Comparison of ENCODE assay signal across 1 cellular context in the genomic region with DNA sequence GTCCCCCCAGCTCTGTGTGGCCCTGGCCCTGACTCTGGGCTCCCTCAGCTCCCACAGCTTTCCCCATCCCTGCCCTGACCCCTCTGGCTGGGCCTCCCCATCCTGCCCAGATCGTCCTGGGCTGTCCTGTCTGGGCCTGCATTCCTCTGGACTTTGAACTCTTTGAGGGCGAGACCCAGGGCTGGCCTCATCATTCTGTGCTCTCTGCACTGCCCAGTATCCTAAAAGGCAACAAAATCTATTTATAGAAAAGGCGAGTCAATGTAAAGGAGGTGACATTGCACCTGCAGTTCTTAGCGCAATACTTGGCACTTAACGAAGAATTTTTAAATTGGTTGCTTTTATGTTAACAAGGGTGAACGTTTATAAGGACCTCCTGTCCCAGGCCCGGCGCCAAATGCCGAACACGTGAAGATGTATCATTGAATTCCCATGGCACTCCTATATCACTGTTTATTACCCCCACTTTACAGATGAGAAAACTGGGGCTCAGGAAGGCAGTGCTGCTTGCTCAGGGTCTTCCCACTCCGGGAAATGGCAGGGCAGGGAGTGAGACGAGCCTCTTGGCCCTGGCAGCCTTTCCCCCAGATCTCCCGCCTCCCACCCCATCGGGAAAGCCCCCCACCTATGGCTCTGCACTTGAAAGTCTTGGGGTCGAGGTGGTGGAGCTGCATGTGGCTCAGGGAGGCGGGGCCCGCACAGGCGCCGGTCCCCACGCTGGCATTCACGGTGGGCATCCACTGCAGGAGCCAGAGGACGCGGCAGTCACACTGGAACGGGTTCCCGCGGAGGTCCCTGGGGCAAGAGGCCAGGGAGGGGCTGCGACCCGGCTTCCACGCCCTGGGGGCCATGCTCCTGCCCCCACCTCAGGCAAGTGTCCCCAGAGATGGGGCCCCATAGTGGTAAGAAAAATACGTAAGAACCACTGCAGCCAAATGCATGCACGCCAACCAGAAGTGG.
TF ChIP-seq lines count a peak whose summit lies in the region.

No MANE protein-coding gene starts in this region.

TF ChIP-seq in HepG2, 621 proteins besides CTCF, POLR2A, EP300 and RAD21 (continued from another document and continues in another):
- no peak for TF ChIP-seq DMAP1 (CRISPR knock-in tag; IDR thresholded peaks at IDR 0.05)
- TF ChIP-seq, protein P1, sequence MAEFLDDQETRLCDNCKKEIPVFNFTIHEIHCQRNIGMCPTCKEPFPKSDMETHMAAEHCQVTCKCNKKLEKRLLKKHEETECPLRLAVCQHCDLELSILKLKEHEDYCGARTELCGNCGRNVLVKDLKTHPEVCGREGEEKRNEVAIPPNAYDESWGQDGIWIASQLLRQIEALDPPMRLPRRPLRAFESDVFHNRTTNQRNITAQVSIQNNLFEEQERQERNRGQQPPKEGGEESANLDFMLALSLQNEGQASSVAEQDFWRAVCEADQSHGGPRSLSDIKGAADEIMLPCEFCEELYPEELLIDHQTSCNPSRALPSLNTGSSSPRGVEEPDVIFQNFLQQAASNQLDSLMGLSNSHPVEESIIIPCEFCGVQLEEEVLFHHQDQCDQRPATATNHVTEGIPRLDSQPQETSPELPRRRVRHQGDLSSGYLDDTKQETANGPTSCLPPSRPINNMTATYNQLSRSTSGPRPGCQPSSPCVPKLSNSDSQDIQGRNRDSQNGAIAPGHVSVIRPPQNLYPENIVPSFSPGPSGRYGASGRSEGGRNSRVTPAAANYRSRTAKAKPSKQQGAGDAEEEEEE (CRISPR knock-in tag; IDR thresholded peaks at IDR 0.05; ENCODE audit: borderline replicate concordance): no peak
- no peak for TF ChIP-seq FOXK1 (CRISPR knock-in tag; IDR thresholded peaks at IDR 0.05; ENCODE audit: borderline replicate concordance, low read depth)
- TF ChIP-seq ZZZ3 (CRISPR knock-in tag; IDR thresholded peaks at IDR 0.05; ENCODE audit: borderline replicate concordance): no peak
- TF ChIP-seq PTBP1 (IDR thresholded peaks at IDR 0.05; ENCODE audit: low read depth, low read length, poor library complexity, severe bottlenecking): no peak
- TF ChIP-seq, protein P2, sequence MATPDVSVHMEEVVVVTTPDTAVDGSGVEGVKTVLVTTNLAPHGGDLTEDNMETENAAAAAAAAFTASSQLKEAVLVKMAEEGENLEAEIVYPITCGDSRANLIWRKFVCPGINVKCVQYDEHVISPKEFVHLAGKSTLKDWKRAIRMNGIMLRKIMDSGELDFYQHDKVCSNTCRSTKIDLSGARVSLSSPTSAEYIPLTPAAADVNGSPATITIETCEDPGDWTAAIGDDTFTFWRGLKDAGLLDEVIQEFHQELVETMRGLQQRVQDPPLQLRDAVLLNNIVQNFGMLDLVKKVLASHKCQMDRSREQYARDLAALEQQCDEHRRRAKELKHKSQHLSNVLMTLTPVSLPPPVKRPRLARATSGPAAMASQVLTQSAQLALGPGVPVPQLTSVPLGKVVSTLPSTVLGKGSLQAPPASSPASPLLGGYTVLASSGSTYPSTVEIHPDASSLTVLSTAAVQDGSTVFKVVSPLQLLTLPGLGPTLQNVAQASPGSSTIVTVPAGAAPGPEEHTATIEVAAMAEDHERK (CRISPR knock-in tag; IDR thresholded peaks at IDR 0.05; ENCODE audit: low read depth): no peak
- 0 out of 2 replicates have a peak, but pooled peaks have one; percentile 15 for TF ChIP-seq ADNP (CRISPR knock-in tag; IDR thresholded peaks at IDR 0.05)
- TF ChIP-seq BRD4 (CRISPR knock-in tag; IDR thresholded peaks at IDR 0.05): peak; percentile 80; the same call in 1 of the 2 replicates
- TF ChIP-seq, protein P3, sequence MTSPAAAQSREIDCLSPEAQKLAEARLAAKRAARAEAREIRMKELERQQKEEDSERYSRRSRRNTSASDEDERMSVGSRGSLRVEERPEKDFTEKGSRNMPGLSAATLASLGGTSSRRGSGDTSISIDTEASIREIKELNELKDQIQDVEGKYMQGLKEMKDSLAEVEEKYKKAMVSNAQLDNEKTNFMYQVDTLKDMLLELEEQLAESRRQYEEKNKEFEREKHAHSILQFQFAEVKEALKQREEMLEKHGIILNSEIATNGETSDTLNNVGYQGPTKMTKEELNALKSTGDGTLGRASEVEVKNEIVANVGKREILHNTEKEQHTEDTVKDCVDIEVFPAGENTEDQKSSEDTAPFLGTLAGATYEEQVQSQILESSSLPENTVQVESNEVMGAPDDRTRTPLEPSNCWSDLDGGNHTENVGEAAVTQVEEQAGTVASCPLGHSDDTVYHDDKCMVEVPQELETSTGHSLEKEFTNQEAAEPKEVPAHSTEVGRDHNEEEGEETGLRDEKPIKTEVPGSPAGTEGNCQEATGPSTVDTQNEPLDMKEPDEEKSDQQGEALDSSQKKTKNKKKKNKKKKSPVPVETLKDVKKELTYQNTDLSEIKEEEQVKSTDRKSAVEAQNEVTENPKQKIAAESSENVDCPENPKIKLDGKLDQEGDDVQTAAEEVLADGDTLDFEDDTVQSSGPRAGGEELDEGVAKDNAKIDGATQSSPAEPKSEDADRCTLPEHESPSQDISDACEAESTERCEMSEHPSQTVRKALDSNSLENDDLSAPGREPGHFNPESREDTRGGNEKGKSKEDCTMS (CRISPR knock-in tag; conservative IDR thresholded peaks at IDR 0.05): no peak
- TF ChIP-seq, protein P4, sequence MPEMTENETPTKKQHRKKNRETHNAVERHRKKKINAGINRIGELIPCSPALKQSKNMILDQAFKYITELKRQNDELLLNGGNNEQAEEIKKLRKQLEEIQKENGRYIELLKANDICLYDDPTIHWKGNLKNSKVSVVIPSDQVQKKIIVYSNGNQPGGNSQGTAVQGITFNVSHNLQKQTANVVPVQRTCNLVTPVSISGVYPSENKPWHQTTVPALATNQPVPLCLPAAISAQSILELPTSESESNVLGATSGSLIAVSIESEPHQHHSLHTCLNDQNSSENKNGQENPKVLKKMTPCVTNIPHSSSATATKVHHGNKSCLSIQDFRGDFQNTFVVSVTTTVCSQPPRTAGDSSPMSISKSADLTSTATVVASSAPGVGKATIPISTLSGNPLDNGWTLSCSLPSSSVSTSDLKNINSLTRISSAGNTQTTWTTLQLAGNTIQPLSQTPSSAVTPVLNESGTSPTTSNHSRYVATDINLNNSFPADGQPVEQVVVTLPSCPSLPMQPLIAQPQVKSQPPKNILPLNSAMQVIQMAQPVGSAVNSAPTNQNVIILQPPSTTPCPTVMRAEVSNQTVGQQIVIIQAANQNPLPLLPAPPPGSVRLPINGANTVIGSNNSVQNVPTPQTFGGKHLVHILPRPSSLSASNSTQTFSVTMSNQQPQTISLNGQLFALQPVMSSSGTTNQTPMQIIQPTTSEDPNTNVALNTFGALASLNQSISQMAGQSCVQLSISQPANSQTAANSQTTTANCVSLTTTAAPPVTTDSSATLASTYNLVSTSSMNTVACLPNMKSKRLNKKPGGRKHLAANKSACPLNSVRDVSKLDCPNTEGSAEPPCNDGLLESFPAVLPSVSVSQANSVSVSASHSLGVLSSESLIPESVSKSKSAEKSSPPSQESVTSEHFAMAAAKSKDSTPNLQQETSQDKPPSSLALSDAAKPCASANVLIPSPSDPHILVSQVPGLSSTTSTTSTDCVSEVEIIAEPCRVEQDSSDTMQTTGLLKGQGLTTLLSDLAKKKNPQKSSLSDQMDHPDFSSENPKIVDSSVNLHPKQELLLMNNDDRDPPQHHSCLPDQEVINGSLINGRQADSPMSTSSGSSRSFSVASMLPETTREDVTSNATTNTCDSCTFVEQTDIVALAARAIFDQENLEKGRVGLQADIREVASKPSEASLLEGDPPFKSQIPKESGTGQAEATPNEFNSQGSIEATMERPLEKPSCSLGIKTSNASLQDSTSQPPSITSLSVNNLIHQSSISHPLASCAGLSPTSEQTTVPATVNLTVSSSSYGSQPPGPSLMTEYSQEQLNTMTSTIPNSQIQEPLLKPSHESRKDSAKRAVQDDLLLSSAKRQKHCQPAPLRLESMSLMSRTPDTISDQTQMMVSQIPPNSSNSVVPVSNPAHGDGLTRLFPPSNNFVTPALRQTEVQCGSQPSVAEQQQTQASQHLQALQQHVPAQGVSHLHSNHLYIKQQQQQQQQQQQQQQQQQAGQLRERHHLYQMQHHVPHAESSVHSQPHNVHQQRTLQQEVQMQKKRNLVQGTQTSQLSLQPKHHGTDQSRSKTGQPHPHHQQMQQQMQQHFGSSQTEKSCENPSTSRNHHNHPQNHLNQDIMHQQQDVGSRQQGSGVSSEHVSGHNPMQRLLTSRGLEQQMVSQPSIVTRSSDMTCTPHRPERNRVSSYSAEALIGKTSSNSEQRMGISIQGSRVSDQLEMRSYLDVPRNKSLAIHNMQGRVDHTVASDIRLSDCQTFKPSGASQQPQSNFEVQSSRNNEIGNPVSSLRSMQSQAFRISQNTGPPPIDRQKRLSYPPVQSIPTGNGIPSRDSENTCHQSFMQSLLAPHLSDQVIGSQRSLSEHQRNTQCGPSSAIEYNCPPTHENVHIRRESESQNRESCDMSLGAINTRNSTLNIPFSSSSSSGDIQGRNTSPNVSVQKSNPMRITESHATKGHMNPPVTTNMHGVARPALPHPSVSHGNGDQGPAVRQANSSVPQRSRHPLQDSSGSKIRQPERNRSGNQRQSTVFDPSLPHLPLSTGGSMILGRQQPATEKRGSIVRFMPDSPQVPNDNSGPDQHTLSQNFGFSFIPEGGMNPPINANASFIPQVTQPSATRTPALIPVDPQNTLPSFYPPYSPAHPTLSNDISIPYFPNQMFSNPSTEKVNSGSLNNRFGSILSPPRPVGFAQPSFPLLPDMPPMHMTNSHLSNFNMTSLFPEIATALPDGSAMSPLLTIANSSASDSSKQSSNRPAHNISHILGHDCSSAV (CRISPR knock-in tag; IDR thresholded peaks at IDR 0.05; ENCODE audit: borderline replicate concordance): no peak
- TF ChIP-seq TEAD3 (CRISPR knock-in tag; optimal IDR thresholded peaks at IDR 0.05; ENCODE audit: borderline replicate concordance): peak; percentile 94
- TF ChIP-seq SYNCRIP (IDR thresholded peaks at IDR 0.05; ENCODE audit: insufficient read depth, low read depth, low read length): no peak
- 0 out of 2 replicates have a peak, but pooled peaks have one; percentile 14 for TF ChIP-seq PPARG (CRISPR knock-in tag; conservative IDR thresholded peaks at IDR 0.05)
- no peak for TF ChIP-seq SMAD1 (CRISPR knock-in tag; IDR thresholded peaks at IDR 0.05; ENCODE audit: borderline replicate concordance, low read depth)
- TF ChIP-seq, protein P5, sequence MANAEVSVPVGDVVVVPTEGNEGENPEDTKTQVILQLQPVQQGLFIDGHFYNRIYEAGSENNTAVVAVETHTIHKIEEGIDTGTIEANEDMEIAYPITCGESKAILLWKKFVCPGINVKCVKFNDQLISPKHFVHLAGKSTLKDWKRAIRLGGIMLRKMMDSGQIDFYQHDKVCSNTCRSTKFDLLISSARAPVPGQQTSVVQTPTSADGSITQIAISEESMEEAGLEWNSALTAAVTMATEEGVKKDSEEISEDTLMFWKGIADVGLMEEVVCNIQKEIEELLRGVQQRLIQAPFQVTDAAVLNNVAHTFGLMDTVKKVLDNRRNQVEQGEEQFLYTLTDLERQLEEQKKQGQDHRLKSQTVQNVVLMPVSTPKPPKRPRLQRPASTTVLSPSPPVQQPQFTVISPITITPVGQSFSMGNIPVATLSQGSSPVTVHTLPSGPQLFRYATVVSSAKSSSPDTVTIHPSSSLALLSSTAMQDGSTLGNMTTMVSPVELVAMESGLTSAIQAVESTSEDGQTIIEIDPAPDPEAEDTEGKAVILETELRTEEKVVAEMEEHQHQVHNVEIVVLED (CRISPR knock-in tag; IDR thresholded peaks at IDR 0.05; ENCODE audit: borderline replicate concordance): no peak
- TF ChIP-seq, protein P6, sequence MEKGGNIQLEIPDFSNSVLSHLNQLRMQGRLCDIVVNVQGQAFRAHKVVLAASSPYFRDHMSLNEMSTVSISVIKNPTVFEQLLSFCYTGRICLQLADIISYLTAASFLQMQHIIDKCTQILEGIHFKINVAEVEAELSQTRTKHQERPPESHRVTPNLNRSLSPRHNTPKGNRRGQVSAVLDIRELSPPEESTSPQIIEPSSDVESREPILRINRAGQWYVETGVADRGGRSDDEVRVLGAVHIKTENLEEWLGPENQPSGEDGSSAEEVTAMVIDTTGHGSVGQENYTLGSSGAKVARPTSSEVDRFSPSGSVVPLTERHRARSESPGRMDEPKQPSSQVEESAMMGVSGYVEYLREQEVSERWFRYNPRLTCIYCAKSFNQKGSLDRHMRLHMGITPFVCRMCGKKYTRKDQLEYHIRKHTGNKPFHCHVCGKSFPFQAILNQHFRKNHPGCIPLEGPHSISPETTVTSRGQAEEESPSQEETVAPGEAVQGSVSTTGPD (CRISPR knock-in tag; IDR thresholded peaks at IDR 0.05): no peak
- TF ChIP-seq, protein P7, sequence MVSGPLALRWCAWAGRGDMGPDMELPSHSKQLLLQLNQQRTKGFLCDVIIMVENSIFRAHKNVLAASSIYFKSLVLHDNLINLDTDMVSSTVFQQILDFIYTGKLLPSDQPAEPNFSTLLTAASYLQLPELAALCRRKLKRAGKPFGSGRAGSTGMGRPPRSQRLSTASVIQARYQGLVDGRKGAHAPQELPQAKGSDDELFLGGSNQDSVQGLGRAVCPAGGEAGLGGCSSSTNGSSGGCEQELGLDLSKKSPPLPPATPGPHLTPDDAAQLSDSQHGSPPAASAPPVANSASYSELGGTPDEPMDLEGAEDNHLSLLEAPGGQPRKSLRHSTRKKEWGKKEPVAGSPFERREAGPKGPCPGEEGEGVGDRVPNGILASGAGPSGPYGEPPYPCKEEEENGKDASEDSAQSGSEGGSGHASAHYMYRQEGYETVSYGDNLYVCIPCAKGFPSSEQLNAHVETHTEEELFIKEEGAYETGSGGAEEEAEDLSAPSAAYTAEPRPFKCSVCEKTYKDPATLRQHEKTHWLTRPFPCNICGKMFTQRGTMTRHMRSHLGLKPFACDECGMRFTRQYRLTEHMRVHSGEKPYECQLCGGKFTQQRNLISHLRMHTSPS (CRISPR knock-in tag; IDR thresholded peaks at IDR 0.05; ENCODE audit: low read depth): no peak; the same call in 1 of the 2 replicates
- TF ChIP-seq ZNF180 (CRISPR knock-in tag; IDR thresholded peaks at IDR 0.05; ENCODE audit: borderline replicate concordance, low read depth): no peak
- TF ChIP-seq FOXO1 (CRISPR knock-in tag; IDR thresholded peaks at IDR 0.05): peak; percentile 46; the same call in 1 of the 2 replicates
- 0 out of 2 replicates have a peak, but pooled peaks have one; percentile 40 for TF ChIP-seq SNAPC2 (CRISPR knock-in tag; IDR thresholded peaks at IDR 0.05)
- TF ChIP-seq HDAC2 (CRISPR knock-in tag; IDR thresholded peaks at IDR 0.05): peak; percentile 71; the same call in 1 of the 2 replicates
- TF ChIP-seq, protein P8, sequence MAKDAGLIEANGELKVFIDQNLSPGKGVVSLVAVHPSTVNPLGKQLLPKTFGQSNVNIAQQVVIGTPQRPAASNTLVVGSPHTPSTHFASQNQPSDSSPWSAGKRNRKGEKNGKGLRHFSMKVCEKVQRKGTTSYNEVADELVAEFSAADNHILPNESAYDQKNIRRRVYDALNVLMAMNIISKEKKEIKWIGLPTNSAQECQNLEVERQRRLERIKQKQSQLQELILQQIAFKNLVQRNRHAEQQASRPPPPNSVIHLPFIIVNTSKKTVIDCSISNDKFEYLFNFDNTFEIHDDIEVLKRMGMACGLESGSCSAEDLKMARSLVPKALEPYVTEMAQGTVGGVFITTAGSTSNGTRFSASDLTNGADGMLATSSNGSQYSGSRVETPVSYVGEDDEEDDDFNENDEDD (CRISPR knock-in tag; IDR thresholded peaks at IDR 0.05; ENCODE audit: borderline replicate concordance): no peak
- TF ChIP-seq RBAK (CRISPR knock-in tag; IDR thresholded peaks at IDR 0.05): no peak
- TF ChIP-seq, protein P9, sequence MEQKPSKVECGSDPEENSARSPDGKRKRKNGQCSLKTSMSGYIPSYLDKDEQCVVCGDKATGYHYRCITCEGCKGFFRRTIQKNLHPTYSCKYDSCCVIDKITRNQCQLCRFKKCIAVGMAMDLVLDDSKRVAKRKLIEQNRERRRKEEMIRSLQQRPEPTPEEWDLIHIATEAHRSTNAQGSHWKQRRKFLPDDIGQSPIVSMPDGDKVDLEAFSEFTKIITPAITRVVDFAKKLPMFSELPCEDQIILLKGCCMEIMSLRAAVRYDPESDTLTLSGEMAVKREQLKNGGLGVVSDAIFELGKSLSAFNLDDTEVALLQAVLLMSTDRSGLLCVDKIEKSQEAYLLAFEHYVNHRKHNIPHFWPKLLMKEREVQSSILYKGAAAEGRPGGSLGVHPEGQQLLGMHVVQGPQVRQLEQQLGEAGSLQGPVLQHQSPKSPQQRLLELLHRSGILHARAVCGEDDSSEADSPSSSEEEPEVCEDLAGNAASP (CRISPR knock-in tag; IDR thresholded peaks at IDR 0.05; ENCODE audit: borderline replicate concordance): peak; percentile 35; the same call in 1 of the 2 replicates
- peak; percentile 64; the same call in 1 of the 2 replicates for TF ChIP-seq GATA4 (IDR thresholded peaks at IDR 0.05; ENCODE audit: borderline replicate concordance, low read depth)
- TF ChIP-seq HOXA7 (CRISPR knock-in tag; IDR thresholded peaks at IDR 0.05): no peak
